In the genomic region with DNA sequence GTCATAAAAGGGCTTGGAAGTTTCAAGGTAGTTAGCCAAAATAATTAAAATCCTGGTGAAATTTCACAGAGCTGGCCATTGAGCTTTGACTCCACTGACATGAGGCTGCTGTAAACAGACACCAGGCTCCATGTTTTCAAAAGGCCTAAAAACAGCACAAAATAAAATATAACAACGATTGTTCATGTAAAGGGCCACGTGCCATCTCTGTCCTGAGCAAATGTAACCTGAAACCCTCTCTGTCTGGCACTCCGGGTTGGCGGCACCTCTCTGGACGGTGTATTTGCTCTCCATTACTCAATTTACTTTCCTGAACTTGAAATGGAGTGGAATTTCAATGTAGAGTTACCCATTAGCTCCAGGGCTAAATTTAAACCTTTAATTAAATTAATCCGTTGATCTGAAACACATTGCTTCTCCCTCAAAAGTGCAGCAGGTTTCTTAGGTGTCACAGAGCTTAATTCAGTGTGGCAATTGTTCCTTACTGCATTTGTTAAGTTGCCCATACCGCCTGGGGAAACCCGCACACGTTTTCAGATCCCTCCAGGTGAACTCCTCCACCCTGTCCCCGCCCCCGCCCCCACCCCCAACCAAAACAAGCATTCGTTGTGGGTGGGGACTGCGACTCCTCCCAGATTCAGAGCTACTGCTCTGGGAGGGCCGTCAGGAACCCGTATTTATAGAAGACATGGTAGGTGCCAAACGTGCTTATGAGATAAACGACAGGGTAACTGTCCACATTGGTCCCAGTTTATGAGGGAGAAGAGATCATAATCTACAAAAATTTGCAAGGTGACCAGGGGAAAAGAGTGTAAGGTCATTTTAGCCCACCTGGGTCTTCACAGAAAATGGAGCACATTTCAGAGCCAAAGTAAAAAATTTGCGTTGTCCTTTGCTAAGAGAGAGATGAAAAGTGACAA, we compare ENCODE assay signal across 1 cellular context.
TF ChIP-seq lines count a peak whose summit lies in the region.

No MANE protein-coding gene starts in this region.

TF ChIP-seq in WTC11, 78 proteins besides CTCF, POLR2A, EP300 and RAD21 (continued from another document):
- TF ChIP-seq, protein P1, sequence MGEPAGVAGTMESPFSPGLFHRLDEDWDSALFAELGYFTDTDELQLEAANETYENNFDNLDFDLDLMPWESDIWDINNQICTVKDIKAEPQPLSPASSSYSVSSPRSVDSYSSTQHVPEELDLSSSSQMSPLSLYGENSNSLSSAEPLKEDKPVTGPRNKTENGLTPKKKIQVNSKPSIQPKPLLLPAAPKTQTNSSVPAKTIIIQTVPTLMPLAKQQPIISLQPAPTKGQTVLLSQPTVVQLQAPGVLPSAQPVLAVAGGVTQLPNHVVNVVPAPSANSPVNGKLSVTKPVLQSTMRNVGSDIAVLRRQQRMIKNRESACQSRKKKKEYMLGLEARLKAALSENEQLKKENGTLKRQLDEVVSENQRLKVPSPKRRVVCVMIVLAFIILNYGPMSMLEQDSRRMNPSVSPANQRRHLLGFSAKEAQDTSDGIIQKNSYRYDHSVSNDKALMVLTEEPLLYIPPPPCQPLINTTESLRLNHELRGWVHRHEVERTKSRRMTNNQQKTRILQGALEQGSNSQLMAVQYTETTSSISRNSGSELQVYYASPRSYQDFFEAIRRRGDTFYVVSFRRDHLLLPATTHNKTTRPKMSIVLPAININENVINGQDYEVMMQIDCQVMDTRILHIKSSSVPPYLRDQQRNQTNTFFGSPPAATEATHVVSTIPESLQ (CRISPR knock-in tag; IDR thresholded peaks at IDR 0.05): no peak
- TF ChIP-seq OVOL2 (CRISPR knock-in tag; IDR thresholded peaks at IDR 0.05; ENCODE audit: borderline replicate concordance) (no peak), ZNF263 (CRISPR knock-in tag; IDR thresholded peaks at IDR 0.05; ENCODE audit: low read depth) (no peak), SMAD4 (CRISPR knock-in tag; IDR thresholded peaks at IDR 0.05) (no peak)
- TF ChIP-seq, protein P2, sequence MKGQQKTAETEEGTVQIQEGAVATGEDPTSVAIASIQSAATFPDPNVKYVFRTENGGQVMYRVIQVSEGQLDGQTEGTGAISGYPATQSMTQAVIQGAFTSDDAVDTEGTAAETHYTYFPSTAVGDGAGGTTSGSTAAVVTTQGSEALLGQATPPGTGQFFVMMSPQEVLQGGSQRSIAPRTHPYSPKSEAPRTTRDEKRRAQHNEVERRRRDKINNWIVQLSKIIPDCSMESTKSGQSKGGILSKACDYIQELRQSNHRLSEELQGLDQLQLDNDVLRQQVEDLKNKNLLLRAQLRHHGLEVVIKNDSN (CRISPR knock-in tag; IDR thresholded peaks at IDR 0.05): peak; percentile 31; the same call in 1 of the 2 replicates
- TF ChIP-seq, protein P3, sequence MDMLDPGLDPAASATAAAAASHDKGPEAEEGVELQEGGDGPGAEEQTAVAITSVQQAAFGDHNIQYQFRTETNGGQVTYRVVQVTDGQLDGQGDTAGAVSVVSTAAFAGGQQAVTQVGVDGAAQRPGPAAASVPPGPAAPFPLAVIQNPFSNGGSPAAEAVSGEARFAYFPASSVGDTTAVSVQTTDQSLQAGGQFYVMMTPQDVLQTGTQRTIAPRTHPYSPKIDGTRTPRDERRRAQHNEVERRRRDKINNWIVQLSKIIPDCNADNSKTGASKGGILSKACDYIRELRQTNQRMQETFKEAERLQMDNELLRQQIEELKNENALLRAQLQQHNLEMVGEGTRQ (CRISPR knock-in tag; IDR thresholded peaks at IDR 0.05): peak; percentile 48
- TF ChIP-seq, protein P4, sequence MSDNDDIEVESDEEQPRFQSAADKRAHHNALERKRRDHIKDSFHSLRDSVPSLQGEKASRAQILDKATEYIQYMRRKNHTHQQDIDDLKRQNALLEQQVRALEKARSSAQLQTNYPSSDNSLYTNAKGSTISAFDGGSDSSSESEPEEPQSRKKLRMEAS (CRISPR knock-in tag; IDR thresholded peaks at IDR 0.05): peak; percentile 49; the same call in 1 of the 2 replicates
TF ChIP-seq in WTC11: peak in this region for 5.
